16 cellular contexts compared by ENCODE assay signal in genomic region chr7:65966167-65966566, GRCh38. TPM values are rescaled to one million over a fixed set of nuclear protein-coding genes. Genes with fewer than 3 reads are reported as not detected.
DNase-seq lines count a peak whose midpoint lies in the region; ATAC-seq, FAIRE-seq and TF ChIP-seq lines count a peak whose summit lies in the region.
"Had no signal": no experiment of that assay in that cellular context is flagged by ENCODE, and none has a peak within 500 bp of the region (broad histone marks: within the 10 kb centered on the region; RNA-seq: fewer than 3 reads in every experiment).

No MANE protein-coding gene starts in this region.

- no peaks in the 10 kb centered on the region for H3K9me3 ChIP-seq in sigmoid colon
- H3K9me3 ChIP-seq: BLaER1 had no signal

- no peaks in the 10 kb centered on the region for H3K27me3 Mint-ChIP-seq in activated CD4-positive, alpha-beta T cell treated with anti-CD3 and anti-CD28 coated beads for 36 hours
- no peaks in the 10 kb centered on the region for H3K27me3 Mint-ChIP-seq in activated CD4-positive, alpha-beta T cell treated with anti-CD3 and anti-CD28 coated beads, Interleukin-2, amount 10 ng/mL, durations not matched to agents 24 days and 14 days
- H3K27me3 Mint-ChIP-seq in dendritic cell treated with granulocyte-macrophage colony-stimulating factor and Interleukin-4, amounts not matched to agents 40 ng/mL and 50 ng/mL, for 4 days, result no peaks in the 10 kb centered on the region
- peaks cover 2% of the 10 kb centered on the region for H3K27me3 Mint-ChIP-seq in glutamatergic neuron (ENCODE audit: unreplicated experiment)
- H3K27me3 Mint-ChIP-seq: CD4-positive, alpha-beta T cell; IgD-negative memory B cell had no signal

- no peak for TF ChIP-seq EP300 in sigmoid colon (IDR thresholded peaks at IDR 0.05)

- DNase-seq in activated CD4-positive, alpha-beta T cell treated with anti-CD3 and anti-CD28 coated beads for 36 hours, result no peak
- DNase-seq in activated CD4-positive, alpha-beta T cell treated with anti-CD3 and anti-CD28 coated beads, Interleukin-2, amount 10 ng/mL, durations not matched to agents 24 days and 14 days, result no peak
- DNase-seq in sigmoid colon (peak; percentile 27), HTR-8/SVneo (ENCODE audit: insufficient read length, low spot score) (no peak), glutamatergic neuron (no peak)
- no peak for DNase-seq in stimulated activated CD4-positive, alpha-beta T cell treated with anti-CD3 and anti-CD28 coated beads, Interleukin-1b, Interleukin-23, amount 100 ng/mL, for 48 hours
- DNase-seq: 8988T; AML-193; Calu3; CD4-positive, alpha-beta T cell; DMS 273 treated with DMSO at 0.1 percent for 48 hours; GM23248; H7 had no signal

- H3K4me3 ChIP-seq in sigmoid colon, result no peak overlapping the region
- H3K4me3 ChIP-seq: BLaER1, GM23248 had no signal

- 94 to 96% methylated on average over 4 of the region's 4 CpGs for WGBS in sigmoid colon, 2 donors

- H3K4me1 Mint-ChIP-seq in activated CD4-positive, alpha-beta T cell treated with anti-CD3 and anti-CD28 coated beads for 36 hours, result no peaks in the 10 kb centered on the region
- H3K4me1 Mint-ChIP-seq in activated CD4-positive, alpha-beta T cell treated with anti-CD3 and anti-CD28 coated beads, Interleukin-2, amount 10 ng/mL, durations not matched to agents 24 days and 14 days, result no peaks in the 10 kb centered on the region
- peaks cover 15% of the 10 kb centered on the region for H3K4me1 Mint-ChIP-seq in dendritic cell treated with granulocyte-macrophage colony-stimulating factor and Interleukin-4, amounts not matched to agents 40 ng/mL and 50 ng/mL, for 4 days (ENCODE audit: low read depth)
- no peaks in the 10 kb centered on the region for H3K4me1 Mint-ChIP-seq in glutamatergic neuron (ENCODE audit: low read depth, unreplicated experiment)

- FAIRE-seq in HTR-8/SVneo (lab: Jason Lieb, UNC), result no peak

- no peak for TF ChIP-seq POLR2A in sigmoid colon (IDR thresholded peaks at IDR 0.05)

- CTCF ChIA-PET in activated CD4-positive, alpha-beta T cell treated with anti-CD3 and anti-CD28 coated beads for 36 hours (lab: Charles Lee), result no interaction called here

- POLR2A ChIA-PET in activated CD4-positive, alpha-beta T cell treated with anti-CD3 and anti-CD28 coated beads for 36 hours (lab: Charles Lee), result no interaction called here

- H3K27ac Mint-ChIP-seq in activated CD4-positive, alpha-beta T cell treated with anti-CD3 and anti-CD28 coated beads for 36 hours, result peak overlapping the region; percentile 37
- no peak overlapping the region for H3K27ac Mint-ChIP-seq in activated CD4-positive, alpha-beta T cell treated with anti-CD3 and anti-CD28 coated beads, Interleukin-2, amount 10 ng/mL, durations not matched to agents 24 days and 14 days
- H3K27ac Mint-ChIP-seq in dendritic cell treated with granulocyte-macrophage colony-stimulating factor and Interleukin-4, amounts not matched to agents 40 ng/mL and 50 ng/mL, for 4 days, result peak overlapping the region; percentile 62
- H3K27ac Mint-ChIP-seq in glutamatergic neuron (ENCODE audit: unreplicated experiment), result no peak overlapping the region
- H3K27ac Mint-ChIP-seq: CD4-positive, alpha-beta T cell had no signal

- peaks cover 57% of the 10 kb centered on the region for H3K36me3 Mint-ChIP-seq in activated CD4-positive, alpha-beta T cell treated with anti-CD3 and anti-CD28 coated beads for 36 hours (ENCODE audit: low read depth)
- peaks cover 56% of the 10 kb centered on the region for H3K36me3 Mint-ChIP-seq in activated CD4-positive, alpha-beta T cell treated with anti-CD3 and anti-CD28 coated beads, Interleukin-2, amount 10 ng/mL, durations not matched to agents 24 days and 14 days (ENCODE audit: low read depth)
- H3K36me3 Mint-ChIP-seq in dendritic cell treated with granulocyte-macrophage colony-stimulating factor and Interleukin-4, amounts not matched to agents 40 ng/mL and 50 ng/mL, for 4 days (ENCODE audit: low read depth), result peaks cover 100% of the 10 kb centered on the region
- peaks cover 5% of the 10 kb centered on the region for H3K36me3 Mint-ChIP-seq in glutamatergic neuron (ENCODE audit: unreplicated experiment)

- no peaks in the 10 kb centered on the region for H3K9me3 Mint-ChIP-seq in activated CD4-positive, alpha-beta T cell treated with anti-CD3 and anti-CD28 coated beads for 36 hours (ENCODE audit: low read depth)
- no peaks in the 10 kb centered on the region for H3K9me3 Mint-ChIP-seq in activated CD4-positive, alpha-beta T cell treated with anti-CD3 and anti-CD28 coated beads, Interleukin-2, amount 10 ng/mL, durations not matched to agents 24 days and 14 days
- no peaks in the 10 kb centered on the region for H3K9me3 Mint-ChIP-seq in dendritic cell treated with granulocyte-macrophage colony-stimulating factor and Interleukin-4, amounts not matched to agents 40 ng/mL and 50 ng/mL, for 4 days
- H3K9me3 Mint-ChIP-seq in glutamatergic neuron (ENCODE audit: unreplicated experiment), result peaks cover 2% of the 10 kb centered on the region
- H3K9me3 Mint-ChIP-seq: CD4-positive, alpha-beta T cell; IgD-negative memory B cell had no signal

- H3K4me3 Mint-ChIP-seq in activated CD4-positive, alpha-beta T cell treated with anti-CD3 and anti-CD28 coated beads for 36 hours, result no peak overlapping the region
- H3K4me3 Mint-ChIP-seq in activated CD4-positive, alpha-beta T cell treated with anti-CD3 and anti-CD28 coated beads, Interleukin-2, amount 10 ng/mL, durations not matched to agents 24 days and 14 days, result no peak overlapping the region
- no peak overlapping the region for H3K4me3 Mint-ChIP-seq in dendritic cell treated with granulocyte-macrophage colony-stimulating factor and Interleukin-4, amounts not matched to agents 40 ng/mL and 50 ng/mL, for 4 days
- H3K4me3 Mint-ChIP-seq in glutamatergic neuron (ENCODE audit: unreplicated experiment), result no peak overlapping the region
- H3K4me3 Mint-ChIP-seq: CD4-positive, alpha-beta T cell; IgD-negative memory B cell had no signal

- no peak for ATAC-seq in activated CD4-positive, alpha-beta T cell treated with anti-CD3 and anti-CD28 coated beads for 36 hours

- no peak for TF ChIP-seq CTCF in sigmoid colon (IDR thresholded peaks at IDR 0.05)
- no peak for TF ChIP-seq CTCF in glutamatergic neuron (IDR thresholded peaks at IDR 0.05; ENCODE audit: partially characterized antibody, unreplicated experiment)

- peaks cover 9 to 100% (median 78%) of the 10 kb centered on the region in 4 donors for H3K36me3 ChIP-seq in sigmoid colon

- H3K27ac ChIP-seq in sigmoid colon, result no peak overlapping the region
- H3K27ac ChIP-seq: BLaER1, GM23248 had no signal

- no peaks in the 10 kb centered on the region for H3K27me3 ChIP-seq in sigmoid colon
- H3K27me3 ChIP-seq: BLaER1 had no signal

- intact Hi-C loops in activated CD4-positive, alpha-beta T cell treated with anti-CD3 and anti-CD28 coated beads for 36 hours (cut with DNase I, micrococcal nuclease), result no loop called here
- intact Hi-C loops in activated CD4-positive, alpha-beta T cell treated with anti-CD3 and anti-CD28 coated beads, Interleukin-2, amount 10 ng/mL, durations not matched to agents 24 days and 14 days (cut with micrococcal nuclease), result no loop called here
- intact Hi-C loops in dendritic cell treated with granulocyte-macrophage colony-stimulating factor and Interleukin-4, amounts not matched to agents 40 ng/mL and 50 ng/mL, for 4 days (cut with micrococcal nuclease), result no loop called here
- intact Hi-C loops in sigmoid colon (cut with DNase I), result no loop called here

- no peaks in the 10 kb centered on the region for H3K4me1 ChIP-seq in sigmoid colon
- H3K4me1 ChIP-seq: BLaER1 had no signal

RNA-seq across cellular contexts. Expression of gene GUSB, which starts 15.8 kb away (rescaled TPM):
- 10 to 100 TPM; 41.8 to 43.2 TPM for total RNA-seq in activated CD4-positive, alpha-beta T cell treated with anti-CD3 and anti-CD28 coated beads for 36 hours
- total RNA-seq in activated CD4-positive, alpha-beta T cell treated with anti-CD3 and anti-CD28 coated beads, Interleukin-2, amount 10 ng/mL, durations not matched to agents 24 days and 14 days, result 52.2 and 54.7 TPM in 2 replicates
- total RNA-seq in sigmoid colon (10 to 100 TPM; 17.2 to 25.2 (median 20.6) TPM), glutamatergic neuron (ENCODE audit: unreplicated experiment) (43.4 TPM)
- polyA plus RNA-seq in sigmoid colon, result 10 to 100 TPM; 26.4 to 59.5 (median 49.7) TPM

Comparison
In these comparisons a context has a peak if more than half of its experiments do, and no peak if none do; other contexts are left out.
1. H3K27ac Mint-ChIP-seq: peak in activated CD4-positive, alpha-beta T cell treated with anti-CD3 and anti-CD28 coated beads for 36 hours (single experiment) and dendritic cell treated with granulocyte-macrophage colony-stimulating factor and Interleukin-4, amounts not matched to agents 40 ng/mL and 50 ng/mL, for 4 days (single experiment); none in activated CD4-positive, alpha-beta T cell treated with anti-CD3 and anti-CD28 coated beads, Interleukin-2, amount 10 ng/mL, durations not matched to agents 24 days and 14 days (single experiment) and glutamatergic neuron (single experiment).